ENCODE assay signal across 1 cellular context in the genomic region with DNA sequence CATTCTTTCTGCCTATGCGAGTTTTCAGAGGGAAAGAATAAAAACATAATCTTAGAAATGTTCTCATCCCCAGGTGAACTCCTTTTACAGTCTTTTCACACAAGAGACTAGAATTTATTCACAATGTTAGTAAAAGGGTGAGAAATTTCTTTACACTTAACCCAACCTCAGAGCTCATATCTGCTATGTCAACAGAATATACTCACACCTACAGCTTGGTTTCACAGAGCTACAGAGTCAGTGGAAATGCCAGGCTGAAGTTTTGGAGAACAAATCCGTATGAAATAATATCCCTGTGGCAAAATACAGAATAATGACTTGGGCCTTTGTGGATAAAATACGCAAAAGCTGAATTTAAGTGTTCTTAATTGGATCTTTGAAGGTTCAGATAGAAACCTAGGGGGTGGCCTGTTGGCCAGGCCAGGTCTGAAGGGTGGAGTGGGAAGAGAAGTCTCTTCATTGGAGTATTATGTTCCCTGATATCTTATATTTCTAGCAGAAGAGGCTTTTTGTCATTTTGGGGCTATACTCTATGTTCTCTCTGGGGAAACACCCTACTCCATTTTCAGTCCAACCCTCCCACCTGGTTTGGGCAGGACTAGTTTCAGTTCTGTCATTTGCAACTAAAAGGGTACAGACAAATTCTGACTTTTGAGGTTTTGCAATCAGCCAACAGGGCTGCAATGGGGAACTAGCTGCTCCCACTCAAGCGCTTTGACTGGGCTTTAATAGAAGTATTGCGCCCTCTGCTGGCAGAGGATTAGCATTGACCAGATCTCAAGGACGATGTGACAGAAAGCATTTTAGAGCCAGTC.
TF ChIP-seq lines count a peak whose summit lies in the region.

No MANE protein-coding gene starts in this region.

TF ChIP-seq in WTC11, 78 proteins besides CTCF, POLR2A, EP300 and RAD21 (continued from another document):
- TF ChIP-seq, protein P1, sequence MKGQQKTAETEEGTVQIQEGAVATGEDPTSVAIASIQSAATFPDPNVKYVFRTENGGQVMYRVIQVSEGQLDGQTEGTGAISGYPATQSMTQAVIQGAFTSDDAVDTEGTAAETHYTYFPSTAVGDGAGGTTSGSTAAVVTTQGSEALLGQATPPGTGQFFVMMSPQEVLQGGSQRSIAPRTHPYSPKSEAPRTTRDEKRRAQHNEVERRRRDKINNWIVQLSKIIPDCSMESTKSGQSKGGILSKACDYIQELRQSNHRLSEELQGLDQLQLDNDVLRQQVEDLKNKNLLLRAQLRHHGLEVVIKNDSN (CRISPR knock-in tag; IDR thresholded peaks at IDR 0.05): no peak
- TF ChIP-seq SP1 (CRISPR knock-in tag; conservative IDR thresholded peaks at IDR 0.05) (no peak), ZNF121 (CRISPR knock-in tag; IDR thresholded peaks at IDR 0.05) (no peak)
